ENCODE assay signal across 23 cellular contexts in the genomic region with DNA sequence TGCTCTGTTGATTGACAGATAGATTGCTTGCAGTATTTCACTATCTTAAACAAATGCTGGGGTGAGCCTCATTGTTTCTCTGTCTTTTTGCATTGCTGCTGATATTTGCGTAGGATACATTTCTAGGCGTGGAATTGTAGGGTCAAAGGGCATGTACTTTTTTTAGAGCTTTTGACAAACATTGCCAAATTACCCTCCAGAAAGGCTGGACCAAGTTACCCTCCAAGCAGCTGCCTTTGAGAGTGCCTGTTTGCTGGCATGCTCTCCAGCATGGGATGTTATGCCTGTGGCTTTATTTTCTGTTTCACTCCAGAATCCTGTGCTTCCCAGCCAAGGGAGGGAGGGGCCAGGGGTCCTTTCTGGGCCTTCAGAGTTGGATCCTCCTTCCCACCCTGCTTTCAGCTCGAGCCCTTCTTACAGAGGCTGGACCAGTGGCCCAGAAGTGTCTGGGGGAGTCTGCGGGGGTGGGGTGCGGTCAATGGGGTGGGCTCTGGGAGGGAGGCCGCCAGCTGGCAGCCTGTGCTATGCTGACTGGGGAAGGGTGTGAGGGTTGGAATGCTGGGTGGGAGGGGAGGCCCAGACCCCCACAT.
A peak's percentile ranks its signal among the peaks of the same experiment; 100 is the strongest.
DNase-seq lines count a peak whose midpoint lies in the region; ATAC-seq, FAIRE-seq and TF ChIP-seq lines count a peak whose summit lies in the region.
"Had no signal": no experiment of that assay in that cellular context is flagged by ENCODE, and none has a peak within 500 bp of the region (broad histone marks: within the 10 kb centered on the region; RNA-seq: fewer than 3 reads in every experiment).

No MANE protein-coding gene starts in this region.

- no peak for TF ChIP-seq POLR2A in GM12891 (IDR thresholded peaks at IDR 0.05; ENCODE audit: low read depth, low read length)

- H3K4me1 ChIP-seq in mucosa of descending colon (ENCODE audit: low read depth), result peaks cover 34% of the 10 kb centered on the region
- H3K4me1 ChIP-seq: BLaER1 had no signal

- no peak for TF ChIP-seq CTCF in fibroblast of the aortic adventitia (IDR thresholded peaks at IDR 0.05; ENCODE audit: insufficient read depth, low read length)
- TF ChIP-seq CTCF in mucosa of descending colon (IDR thresholded peaks at IDR 0.05), result no peak
- TF ChIP-seq CTCF in chondrocyte (IDR thresholded peaks at IDR 0.05), result no peak

- H3K9me3 ChIP-seq in mucosa of descending colon, result no peaks in the 10 kb centered on the region
- H3K9me3 ChIP-seq: BLaER1, MG63 had no signal

- H3K27ac Mint-ChIP-seq in chondrocyte (ENCODE audit: unreplicated experiment), result no peak overlapping the region
- H3K27ac Mint-ChIP-seq: CD8-positive, alpha-beta T cell; GM23338 had no signal

- no peaks in the 10 kb centered on the region for H3K9me3 Mint-ChIP-seq in chondrocyte (ENCODE audit: low read depth)
- H3K9me3 Mint-ChIP-seq: CD8-positive, alpha-beta T cell; GM23338 had no signal

- H3K27me3 Mint-ChIP-seq in chondrocyte (ENCODE audit: low read depth), result no peaks in the 10 kb centered on the region

- ATAC-seq in left cardiac atrium (peak; percentile 24 to 45), left ventricle myocardium superior (no peak), mucosa of descending colon (peak; percentile 20), GM21526 (IDR thresholded peaks at IDR 0.05; ENCODE audit: low FRiP score, unreplicated experiment) (no peak)
- ATAC-seq: CD8-positive, alpha-beta T cell; GM12878 had no signal

- no peak overlapping the region for H3K4me3 ChIP-seq in fibroblast of the aortic adventitia (ENCODE audit: low read depth, low read length)
- H3K4me3 ChIP-seq in mucosa of descending colon, result no peak overlapping the region
- H3K4me3 ChIP-seq: BLaER1, GM12878, GM23338, MG63 had no signal

- intact Hi-C loops in left cardiac atrium (cut with DNase I) (no loop called here), left ventricle myocardium superior (cut with micrococcal nuclease) (no loop called here), mucosa of descending colon (cut with DNase I, micrococcal nuclease) (no loop called here)

- DNase-seq in left cardiac atrium (no peak), left ventricle myocardium superior (no peak), fibroblast of the aortic adventitia (ENCODE audit: low read depth) (peak; percentile 33), mucosa of descending colon (no peak), chondrocyte (ENCODE audit: low spot score) (no peak), NCI-H82 treated with DMSO at 0.1 percent for 48 hours (lab: John Stamatoyannopoulos, UW; ENCODE audit: unreplicated experiment) (no peak), GM12891 (ENCODE audit: insufficient read length, low spot score) (no peak)
- DNase-seq: CD8-positive, alpha-beta T cell; DND-41; MG63; NCI-H1092 treated with DMSO at 0.1 percent for 48 hours; NCI-H1694 treated with DMSO at 0.1 percent for 48 hours; NCI-H226; NCI-H524 treated with DMSO at 0.1 percent for 48 hours; NK-92 treated with Interleukin-12 subunit alpha and Interleukin-12 subunit beta, amount 100 ng/mL, for 24 hours; SIG-M5 had no signal

- no peaks in the 10 kb centered on the region for H3K36me3 Mint-ChIP-seq in chondrocyte (ENCODE audit: low read depth)
- H3K36me3 Mint-ChIP-seq: CD8-positive, alpha-beta T cell had no signal

- FAIRE-seq in GM12891 (lab: Jason Lieb, UNC), result no peak
- FAIRE-seq: D721Med, G401.6, GM12878, GM18507 had no signal

- H3K4me1 Mint-ChIP-seq in chondrocyte (ENCODE audit: low read depth), result peaks cover 24% of the 10 kb centered on the region

- no peaks in the 10 kb centered on the region for H3K36me3 ChIP-seq in mucosa of descending colon (ENCODE audit: low read depth)
- H3K36me3 ChIP-seq: BLaER1, MG63 had no signal

- no peak overlapping the region for H3K4me3 Mint-ChIP-seq in chondrocyte (ENCODE audit: unreplicated experiment)
- H3K4me3 Mint-ChIP-seq: CD8-positive, alpha-beta T cell; GM23338 had no signal

TF ChIP-seq in GM12891, 5 proteins besides CTCF, POLR2A, EP300 and RAD21:
- TF ChIP-seq TAF1 (IDR thresholded peaks at IDR 0.05; ENCODE audit: low read depth, low read length) (no peak), POLR2AphosphoS5 (IDR thresholded peaks at IDR 0.05; ENCODE audit: low read depth, low read length) (no peak), SPI1 (IDR thresholded peaks at IDR 0.05; ENCODE audit: low read depth, low read length) (no peak), PAX5 (IDR thresholded peaks at IDR 0.05; ENCODE audit: insufficient read depth, low read length, severe bottlenecking) (no peak), POU2F2 (IDR thresholded peaks at IDR 0.05; ENCODE audit: low read depth, low read length) (no peak)

Comparison
In these comparisons a context has a peak if more than half of its experiments do, and no peak if none do; other contexts are left out.
1. ATAC-seq: peak in left cardiac atrium (2 of 2) and mucosa of descending colon (single experiment); none in left ventricle myocardium superior (single experiment) and GM21526 (single experiment).